Comparison of ENCODE assay signal across 26 cellular contexts in genomic region chr11:64546600-64546999, GRCh38. TPM values are rescaled to one million over a fixed set of nuclear protein-coding genes. Genes with fewer than 3 reads are reported as not detected.
"Had no signal": no experiment of that assay in that cellular context is flagged by ENCODE, and none has a peak within 500 bp of the region (broad histone marks: within the 10 kb centered on the region; RNA-seq: fewer than 3 reads in every experiment).

No MANE protein-coding gene starts in this region.

- ATAC-seq: body of pancreas had no signal

- FAIRE-seq: bronchial epithelial cell had no signal

- H3K27me3 ChIP-seq: ascending aorta, body of pancreas, SJSA1 had no signal

- H3K27ac ChIP-seq: ascending aorta, body of pancreas, SJSA1 had no signal

- H3K36me3 ChIP-seq: ascending aorta, SJSA1 had no signal

- H3K9me3 ChIP-seq: ascending aorta, body of pancreas had no signal

- H3K4me3 ChIP-seq: ascending aorta, body of pancreas, SJSA1 had no signal

- H3K4me1 ChIP-seq: ascending aorta, body of pancreas had no signal

- DNase-seq: activated CD4-positive, alpha-beta memory T cell treated with anti-CD3 and anti-CD28 coated beads, Interleukin-2, amount 10 ng/mL, durations not matched to agents 7 days and 5 days; activated CD4-positive, alpha-beta T cell treated with anti-CD3 and anti-CD28 coated beads, Interleukin-2, amount 50 U/mL, for 1 hour; activated CD4-positive, CD25-positive, alpha-beta regulatory T cell; activated CD8-positive, alpha-beta memory T cell treated with anti-CD3 and anti-CD28 coated beads, Interleukin-2, amount 50 U/mL, for 4 hours; activated effector memory CD4-positive, alpha-beta T cell treated with Interleukin-2 at 50 U/mL for 16 hours; activated naive CD4-positive, alpha-beta T cell; body of pancreas; central memory CD4-positive, alpha-beta T cell; Kasumi-1; KBM-7; NCI-H1048; NCI-H146; NCI-H187 treated with DMSO at 0.1 percent for 48 hours; NCI-H2081 treated with DMSO at 0.1 percent for 48 hours; NCI-H2171 treated with DMSO at 0.1 percent for 48 hours; NCI-H226; NCI-H526; NCI-H774; NK-92 treated with Interleukin-12 subunit alpha and Interleukin-12 subunit beta, amount 100 ng/mL, for 24 hours; OCI-M1; SHP77 had no signal

RNA-seq across cellular contexts. Expression of gene SLC22A11, which starts 9.1 kb away (rescaled TPM):
- total RNA-seq: activated CD4-positive, alpha-beta memory T cell treated with anti-CD3 and anti-CD28 coated beads, Interleukin-2, amount 10 ng/mL, durations not matched to agents 7 days and 5 days; activated T-helper 1 cell treated with anti-CD3 and anti-CD28 coated beads, Interleukin-12 subunit alpha, Interleukin-12 subunit beta, Interleukin-2, Interleukin-4 antibody, amounts not matched to agents 30 ng/mL and 10 ng/mL and 1 ng/mL, durations not matched to agents 14 hours and 24 hours and 36 hours; ascending aorta; body of pancreas; bronchial epithelial cell; SJSA1 had no signal

RNA-seq across cellular contexts. Expression of gene SLC22A12, which starts 44.4 kb away (rescaled TPM):
- total RNA-seq: activated CD4-positive, alpha-beta memory T cell treated with anti-CD3 and anti-CD28 coated beads, Interleukin-2, amount 10 ng/mL, durations not matched to agents 7 days and 5 days; activated T-helper 1 cell treated with anti-CD3 and anti-CD28 coated beads, Interleukin-12 subunit alpha, Interleukin-12 subunit beta, Interleukin-2, Interleukin-4 antibody, amounts not matched to agents 30 ng/mL and 10 ng/mL and 1 ng/mL, durations not matched to agents 14 hours and 24 hours and 36 hours; ascending aorta; body of pancreas; bronchial epithelial cell; NCI-H460; SJSA1 had no signal
